ENCODE assay signal across 8 cellular contexts in the genomic region with DNA sequence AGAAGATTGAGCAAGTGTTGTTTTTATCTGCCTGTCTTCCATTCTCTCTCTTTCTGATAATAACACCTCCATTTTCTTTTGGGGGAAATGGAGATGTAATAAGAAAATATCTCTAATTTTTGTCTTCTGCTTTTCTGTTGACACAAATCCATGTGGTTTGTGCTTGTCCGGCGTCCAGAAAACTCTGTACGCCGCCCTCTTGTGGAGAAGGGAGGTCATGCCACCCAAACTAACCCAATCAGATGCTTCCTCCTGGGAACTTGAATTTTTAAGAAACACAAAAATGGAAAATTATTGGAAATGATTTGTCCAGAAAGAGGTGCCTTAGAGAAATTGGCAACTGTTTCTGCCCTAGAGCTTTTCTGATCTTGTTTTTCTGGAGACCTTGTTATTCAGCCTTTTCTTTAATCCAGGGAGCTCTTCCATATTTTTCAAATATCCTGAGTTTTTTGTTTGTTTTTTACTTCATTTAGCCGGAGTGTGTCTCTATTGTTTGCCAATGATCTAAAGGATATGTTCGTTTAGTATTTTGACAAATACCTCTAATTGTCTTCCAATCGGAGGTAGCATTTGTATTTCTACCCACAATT. TPM values are rescaled to one million over a fixed set of nuclear protein-coding genes. Genes with fewer than 3 reads are reported as not detected.
A peak's percentile ranks its signal among the peaks of the same experiment; 100 is the strongest.
DNase-seq lines count a peak whose midpoint lies in the region; ATAC-seq, FAIRE-seq and TF ChIP-seq lines count a peak whose summit lies in the region.

No MANE protein-coding gene starts in this region.

- FAIRE-seq in D721Med (lab: Jason Lieb, UNC): no peak
- FAIRE-seq in GM12878 (lab: Jason Lieb, UNC): peak; percentile 78
- peak; percentile 64 for FAIRE-seq in kidney (lab: Jason Lieb, UNC)

- peak; percentile 68 for TF ChIP-seq CTCF in D721Med (IDR thresholded peaks at IDR 0.05; ENCODE audit: insufficient read depth, missing control alignments)
- TF ChIP-seq CTCF in Peyer's patch (IDR thresholded peaks at IDR 0.05): peak; percentile 55 to 83 (median 60)
- TF ChIP-seq CTCF in GM12878 (IDR thresholded peaks at IDR 0.05 in 2 of 3, conservative IDR thresholded peaks at IDR 0.05 in 1 of 3; ENCODE audit: control insufficient read depth in 2 of 3, extremely low read depth in 1 of 3, insufficient read depth in 1 of 3, low read depth in 3 of 3, low read length in 3 of 3): peak; percentile 66 to 83 (median 80)
- peak; percentile 61 for TF ChIP-seq CTCF in kidney (IDR thresholded peaks at IDR 0.05; ENCODE audit: borderline replicate concordance, extremely low read depth, insufficient read depth)

- no peak overlapping the region for H3K4me3 ChIP-seq in Peyer's patch
- no peak overlapping the region for H3K4me3 ChIP-seq in GM12878
- no peak overlapping the region for H3K4me3 ChIP-seq in kidney (ENCODE audit: low read length in 2 of 2)

- H3K4me2 ChIP-seq in GM12878 (ENCODE audit: control insufficient read depth, insufficient read depth): no peak overlapping the region

- TF ChIP-seq POLR2A in Peyer's patch (IDR thresholded peaks at IDR 0.05): no peak
- TF ChIP-seq POLR2A in GM12878 (IDR thresholded peaks at IDR 0.05; ENCODE audit: low read depth, low read length): no peak

- BruUV-seq in GM12878 (replicated peaks; lab: Mats Ljungman, UMichigan): no TSS peak

- no peak overlapping the region; the same call in 1 of the 2 replicates for H2AFZ ChIP-seq in GM12878 (ENCODE audit: control insufficient read depth, low read depth, low read length)

- intact Hi-C loops in GM12878 (cut with micrococcal nuclease; ENCODE audit: unreplicated experiment) (no loop called here), kidney (cut with DNase I) (no loop called here)
- intact Hi-C loops in activated T-helper 1 cell treated with anti-CD3 and anti-CD28 coated beads, Interleukin-12 subunit alpha, Interleukin-12 subunit beta, Interleukin-2, Interleukin-4 antibody, amounts not matched to agents 30 ng/mL and 10 ng/mL and 1 ng/mL, durations not matched to agents 14 hours and 24 hours and 36 hours (cut with micrococcal nuclease): loop anchor here (2.0 to 5.0 kb wide), 2 partner anchors 17 to 144 kb away; partner anchors contain the start of gene FNDC1

- 14% methylated on average over 7 of the region's 7 CpGs for WGBS in GM12878 (ENCODE audit: insufficient coverage, insufficient replicate concordance, low lambda C conversion rate, missing lambda C conversion rate)

- H3K4me1 Mint-ChIP-seq in activated T-helper 1 cell treated with anti-CD3 and anti-CD28 coated beads, Interleukin-12 subunit alpha, Interleukin-12 subunit beta, Interleukin-2, Interleukin-4 antibody, amounts not matched to agents 30 ng/mL and 10 ng/mL and 1 ng/mL, durations not matched to agents 14 hours and 24 hours and 36 hours (ENCODE audit: low read depth): no peaks in the 10 kb centered on the region

- no peak for TF ChIP-seq EP300 in GM12878 (IDR thresholded peaks at IDR 0.05; ENCODE audit: borderline replicate concordance in 1 of 2, control insufficient read depth in 1 of 2, low read depth in 2 of 2, low read length in 2 of 2)

- no peaks in the 10 kb centered on the region for H3K27me3 ChIP-seq in Peyer's patch
- peaks cover 0 to 4% of the 10 kb centered on the region in 2 experiments; a peak in 1 of 4 replicates for H3K27me3 ChIP-seq in GM12878 (replicated peaks in 1 of 2; ENCODE audit: control insufficient read depth in 2 of 2, insufficient read depth in 2 of 2, low read length in 1 of 2)

- in situ Hi-C loops in GM12878 (cut with MboI): no loop called here

- no peaks in the 10 kb centered on the region for H3K9me3 ChIP-seq in Peyer's patch
- no peaks in the 10 kb centered on the region; the same call in 1 of the 3 replicates for H3K9me3 ChIP-seq in GM12878 (replicated peaks; ENCODE audit: control insufficient read depth, insufficient read depth, low read length)
- peaks cover 0 to 5% of the 10 kb centered on the region in 2 donors for H3K9me3 ChIP-seq in kidney (ENCODE audit: control insufficient read depth in 1 of 2, low read length in 2 of 2)

- H3K4me1 ChIP-seq in Peyer's patch (no peaks in the 10 kb centered on the region), GM12878 (ENCODE audit: control insufficient read depth, insufficient read depth, low read length) (no peaks in the 10 kb centered on the region), kidney (ENCODE audit: control insufficient read depth in 1 of 2, insufficient read depth in 1 of 2, low read depth in 1 of 2, low read length in 2 of 2) (no peaks in the 10 kb centered on the region)

- H3K79me2 ChIP-seq in GM12878 (ENCODE audit: control insufficient read depth, insufficient read depth, low read length): no peaks in the 10 kb centered on the region

- peaks cover 9% of the 10 kb centered on the region for H3K9me3 Mint-ChIP-seq in activated T-helper 1 cell treated with anti-CD3 and anti-CD28 coated beads, Interleukin-12 subunit alpha, Interleukin-12 subunit beta, Interleukin-2, Interleukin-4 antibody, amounts not matched to agents 30 ng/mL and 10 ng/mL and 1 ng/mL, durations not matched to agents 14 hours and 24 hours and 36 hours

- TF ChIP-seq RAD21 in GM12878 (IDR thresholded peaks at IDR 0.05; ENCODE audit: insufficient read depth, low read depth, low read length): peak; percentile 47

- no peak for DNase-seq in D721Med (ENCODE audit: insufficient read length, low spot score)
- peak in 2 of 3 donors; percentile 50 to 78 for DNase-seq in Peyer's patch
- no peak for DNase-seq in GM12878 (ENCODE audit: low read depth, low spot score)
- DNase-seq in kidney: no peak
- peak; percentile 72 for DNase-seq in stimulated activated CD8-positive, alpha-beta memory T cell treated with anti-CD3 and anti-CD28 coated beads, Interleukin-4, amount 100 ng/mL, for 48 hours
- no peak for DNase-seq in activated T-helper 1 cell treated with anti-CD3 and anti-CD28 coated beads, Interleukin-12 subunit alpha, Interleukin-12 subunit beta, Interleukin-2, Interleukin-4 antibody, amounts not matched to agents 30 ng/mL and 10 ng/mL and 1 ng/mL, durations not matched to agents 14 hours and 24 hours and 36 hours (ENCODE audit: low spot score)

- H3K36me3 Mint-ChIP-seq in activated T-helper 1 cell treated with anti-CD3 and anti-CD28 coated beads, Interleukin-12 subunit alpha, Interleukin-12 subunit beta, Interleukin-2, Interleukin-4 antibody, amounts not matched to agents 30 ng/mL and 10 ng/mL and 1 ng/mL, durations not matched to agents 14 hours and 24 hours and 36 hours (ENCODE audit: low read depth): no peaks in the 10 kb centered on the region

- POLR2A ChIA-PET in GM12878 (lab: Charles Lee): no interaction called here

- ATAC-seq in HG02973 (IDR thresholded peaks at IDR 0.05; ENCODE audit: unreplicated experiment): peak; percentile 58
- ATAC-seq in GM12878: peak; percentile 77
- ATAC-seq in GM19035 (IDR thresholded peaks at IDR 0.05; ENCODE audit: unreplicated experiment): no peak

- no peaks in the 10 kb centered on the region for H4K20me1 ChIP-seq in GM12878 (ENCODE audit: control insufficient read depth, insufficient read depth)

- no peak overlapping the region for H3K27ac Mint-ChIP-seq in activated T-helper 1 cell treated with anti-CD3 and anti-CD28 coated beads, Interleukin-12 subunit alpha, Interleukin-12 subunit beta, Interleukin-2, Interleukin-4 antibody, amounts not matched to agents 30 ng/mL and 10 ng/mL and 1 ng/mL, durations not matched to agents 14 hours and 24 hours and 36 hours

- no peak overlapping the region for H3K9ac ChIP-seq in GM12878 (ENCODE audit: control insufficient read depth, insufficient read depth, low read length)
- H3K9ac ChIP-seq in kidney (ENCODE audit: low read length in 2 of 2): no peak overlapping the region

- H3K36me3 ChIP-seq in Peyer's patch: no peaks in the 10 kb centered on the region
- no peaks in the 10 kb centered on the region for H3K36me3 ChIP-seq in GM12878 (ENCODE audit: control insufficient read depth in 2 of 2, insufficient read depth in 2 of 2, low read length in 1 of 2)
- H3K36me3 ChIP-seq in kidney (ENCODE audit: control insufficient read depth in 1 of 2, insufficient read depth in 2 of 2, low read length in 2 of 2): no peaks in the 10 kb centered on the region

- H3K4me3 Mint-ChIP-seq in activated T-helper 1 cell treated with anti-CD3 and anti-CD28 coated beads, Interleukin-12 subunit alpha, Interleukin-12 subunit beta, Interleukin-2, Interleukin-4 antibody, amounts not matched to agents 30 ng/mL and 10 ng/mL and 1 ng/mL, durations not matched to agents 14 hours and 24 hours and 36 hours: no peak overlapping the region

- no peak overlapping the region for H3K27ac ChIP-seq in Peyer's patch
- H3K27ac ChIP-seq in GM12878 (ENCODE audit: control insufficient read depth, insufficient read depth): no peak overlapping the region
- H3K27ac ChIP-seq in kidney (ENCODE audit: low read depth in 2 of 2, low read length in 2 of 2): no peak overlapping the region

- peaks cover 23% of the 10 kb centered on the region for H3K27me3 Mint-ChIP-seq in activated T-helper 1 cell treated with anti-CD3 and anti-CD28 coated beads, Interleukin-12 subunit alpha, Interleukin-12 subunit beta, Interleukin-2, Interleukin-4 antibody, amounts not matched to agents 30 ng/mL and 10 ng/mL and 1 ng/mL, durations not matched to agents 14 hours and 24 hours and 36 hours (ENCODE audit: insufficient read depth)

- SMC1A ChIA-PET in GM12878 (lab: Charles Lee; ENCODE audit: uncharacterized antibody, unreplicated experiment): interaction anchor here (1.1 to 1.5 kb wide), 3 partner anchors 9 to 151 kb away, joined by 3 to 6 read pairs (median 4); partner anchors contain the start of gene RSPH3

- CTCF ChIA-PET in GM12878 (lab: Yijun Ruan, JAX): interaction anchor here (0.7 to 4.1 kb wide), 8 partner anchors 8 to 158 kb away, joined by 3 to 33 read pairs (median 4); no protein-coding TSS in a partner anchor

- RAD21 ChIA-PET in GM12878 (lab: Charles Lee; ENCODE audit: unreplicated experiment): interaction anchor here (0.7 to 1.2 kb wide), 3 partner anchors 17 to 143 kb away, joined by 3 to 4 read pairs (median 3); no protein-coding TSS in a partner anchor

RNA-seq across cellular contexts. Expression of gene FNDC1, which starts 17.8 kb away (rescaled TPM):
- total RNA-seq in Peyer's patch (1 to 10 TPM in 1 of 4 donors, under 1 TPM in 1, not detected in 2; 0.54 to 1.7 TPM), GM12878 (2014; rRNA removed) (not detected in 2 replicates), GM12878 (2014; rRNA removed; fragmentation: Illumina TruSeq; extraction: Trizol) (not detected in 2 replicates), GM12878 (2021) (not detected in 2 replicates), kidney (1.3 TPM)
- total RNA-seq in GM12878 (2013; cell fraction: nucleolus; rRNA removed): not detected in 2 replicates
- polyA plus RNA-seq in GM12878 (2011; ENCODE audit: low read depth): not detected
- polyA plus RNA-seq in GM12878 (2011; rRNA removed) (not detected in 2 replicates), GM12878 (2014; fragmentation: Illumina TruSeq; extraction: Trizol) (not detected in 2 replicates), GM12878 (2014; fragmentation: Nextera tagmentation; extraction: Ambion mirVana) (not detected), GM12878 (2014; rRNA removed) (not detected in 2 replicates), GM12878 (2016; fragmentation: Nextera tagmentation; extraction: Ambion mirVana) (not detected), kidney (ENCODE audit: insufficient read depth, low read depth, low replicate concordance) (0.69 TPM)
- not detected in 2 replicates for polyA plus RNA-seq in GM12878 (2011; cell fraction: cytosol; rRNA removed)
- not detected in 2 replicates for polyA plus RNA-seq in GM12878 (2011; cell fraction: nucleus; rRNA removed)
- polyA plus RNA-seq in GM12878 (2012): not detected in 2 replicates
- polyA minus RNA-seq in GM12878 (2011; rRNA and poly(A)+ RNA removed): not detected in 2 replicates
- not detected in 2 replicates for polyA minus RNA-seq in GM12878 (2011; cell fraction: cytosol; rRNA and poly(A)+ RNA removed)
- polyA minus RNA-seq in GM12878 (2011; cell fraction: nucleus; rRNA and poly(A)+ RNA removed): not detected in 2 replicates
- 0.02 TPM in 1 of 2 replicates, not detected in the other for total RNA-seq in activated T-helper 1 cell treated with anti-CD3 and anti-CD28 coated beads, Interleukin-12 subunit alpha, Interleukin-12 subunit beta, Interleukin-2, Interleukin-4 antibody, amounts not matched to agents 30 ng/mL and 10 ng/mL and 1 ng/mL, durations not matched to agents 14 hours and 24 hours and 36 hours

Comparison
In these comparisons a context has a peak if more than half of its experiments do, and no peak if none do; other contexts are left out.
1. DNase-seq: peak in Peyer's patch (2 of 3) and stimulated activated CD8-positive, alpha-beta memory T cell treated with anti-CD3 and anti-CD28 coated beads, Interleukin-4, amount 100 ng/mL, for 48 hours (single experiment); none in D721Med (single experiment), GM12878 (single experiment), kidney (single experiment) and activated T-helper 1 cell treated with anti-CD3 and anti-CD28 coated beads, Interleukin-12 subunit alpha, Interleukin-12 subunit beta, Interleukin-2, Interleukin-4 antibody, amounts not matched to agents 30 ng/mL and 10 ng/mL and 1 ng/mL, durations not matched to agents 14 hours and 24 hours and 36 hours (single experiment).
2. Peak in every context shown above with its lines, with median percentiles within 50 percentile points of each other: CTCF ChIP-seq.